In genomic region chr6:15299430-15300131, GRCh38 we compare ENCODE assay signal across 9 cellular contexts. TPM values are rescaled to one million over a fixed set of nuclear protein-coding genes. Genes with fewer than 3 reads are reported as not detected.
DNase-seq lines count a peak whose midpoint lies in the region; ATAC-seq and TF ChIP-seq lines count a peak whose summit lies in the region.
"Had no signal": no experiment of that assay in that cellular context is flagged by ENCODE, and none has a peak within 500 bp of the region (broad histone marks: within the 10 kb centered on the region; RNA-seq: fewer than 3 reads in every experiment).

No MANE protein-coding gene starts in this region.

- no peaks in the 10 kb centered on the region for H3K9me3 ChIP-seq in CD4-positive, alpha-beta memory T cell (ENCODE audit: control insufficient read depth in 1 of 2, low read length in 2 of 2)
- no peaks in the 10 kb centered on the region for H3K9me3 ChIP-seq in suprapubic skin

- peaks cover 75% of the 10 kb centered on the region for H3K4me1 ChIP-seq in CD4-positive, alpha-beta memory T cell (ENCODE audit: insufficient read depth, low read length)
- H3K4me1 ChIP-seq in suprapubic skin: peaks cover 35% of the 10 kb centered on the region

- no peak for TF ChIP-seq EP300 in suprapubic skin (IDR thresholded peaks at IDR 0.05)

- peaks cover 0 to 11% of the 10 kb centered on the region in 2 donors for H3K36me3 Mint-ChIP-seq in CD4-positive, alpha-beta memory T cell

- peak overlapping the region in 6 of 7 donors; percentile 7 to 68 (median 62) for H3K27ac Mint-ChIP-seq in CD4-positive, alpha-beta memory T cell

- TF ChIP-seq CTCF in fibroblast of villous mesenchyme (IDR thresholded peaks at IDR 0.05; ENCODE audit: insufficient read depth, low read depth, low read length): no peak
- no peak for TF ChIP-seq CTCF in suprapubic skin (IDR thresholded peaks at IDR 0.05)

- no peak overlapping the region for H3K4me3 ChIP-seq in CD4-positive, alpha-beta memory T cell (ENCODE audit: low read length in 2 of 2)
- H3K4me3 ChIP-seq in fibroblast of villous mesenchyme (ENCODE audit: low read depth, low read length) (no peak overlapping the region), suprapubic skin (no peak overlapping the region)
- H3K4me3 ChIP-seq: dorsolateral prefrontal cortex had no signal

- H3K9me3 Mint-ChIP-seq in CD4-positive, alpha-beta memory T cell: peaks cover 0 to 1% (median 0%) of the 10 kb centered on the region in 8 donors

- H3K27me3 Mint-ChIP-seq in CD4-positive, alpha-beta memory T cell: no peaks in the 10 kb centered on the region

- ATAC-seq in GM19351 (IDR thresholded peaks at IDR 0.05; ENCODE audit: unreplicated experiment) (peak; percentile 79), HG03139 (IDR thresholded peaks at IDR 0.05; ENCODE audit: unreplicated experiment) (peak; percentile 66)

- 81% methylated on average over 8 of the region's 8 CpGs for WGBS in suprapubic skin

- POLR2A ChIA-PET in CD4-positive, alpha-beta memory T cell (lab: Charles Lee; ENCODE audit: partially characterized antibody): interaction anchor here (1.2 kb wide), 1 partner anchor 846 kb away, joined by 3 read pairs; no protein-coding TSS in a partner anchor

- no peak overlapping the region for H3K27ac ChIP-seq in CD4-positive, alpha-beta memory T cell (ENCODE audit: low read depth, low read length)
- no peak overlapping the region for H3K27ac ChIP-seq in suprapubic skin

- CTCF ChIA-PET in CD4-positive, alpha-beta memory T cell (lab: Charles Lee; ENCODE audit: partially characterized antibody): no interaction called here

- no peaks in the 10 kb centered on the region for H3K27me3 ChIP-seq in CD4-positive, alpha-beta memory T cell (ENCODE audit: insufficient read depth, low read length)
- no peaks in the 10 kb centered on the region for H3K27me3 ChIP-seq in suprapubic skin
- H3K27me3 ChIP-seq: dorsolateral prefrontal cortex had no signal

- intact Hi-C loops in CD4-positive, alpha-beta memory T cell (cut with micrococcal nuclease): loop anchor here (10.0 kb wide), 1 partner anchor 55 kb away; the partner anchor contains the start of gene JARID2

- peak in 1 of 5 donors; percentile 49 for DNase-seq in CD4-positive, alpha-beta memory T cell
- DNase-seq in SKM-1 (lab: John Stamatoyannopoulos, UW; ENCODE audit: unreplicated experiment) (peak; percentile 93), fibroblast of villous mesenchyme (ENCODE audit: low read depth) (peak; percentile 85), iPS-NIHi7 (ENCODE audit: extremely low spot score) (no peak), suprapubic skin (ENCODE audit: low spot score in 2 of 2) (no peak)
- DNase-seq in stimulated activated CD8-positive, alpha-beta memory T cell treated with anti-CD3 and anti-CD28 coated beads, Interleukin-2, amount 100 ng/mL, for 48 hours (ENCODE audit: low read depth in 2 of 2): peak; percentile 50 to 57

- TF ChIP-seq POLR2A in suprapubic skin (IDR thresholded peaks at IDR 0.05): no peak

- peaks cover 54 to 81% (median 68%) of the 10 kb centered on the region in 4 donors for H3K4me1 Mint-ChIP-seq in CD4-positive, alpha-beta memory T cell

- peak overlapping the region in 7 of 8 donors; percentile 1 to 66 (median 44) for H3K4me3 Mint-ChIP-seq in CD4-positive, alpha-beta memory T cell

- no peaks in the 10 kb centered on the region for H3K36me3 ChIP-seq in CD4-positive, alpha-beta memory T cell (ENCODE audit: insufficient read depth, low read length)
- no peaks in the 10 kb centered on the region for H3K36me3 ChIP-seq in suprapubic skin

RNA-seq across cellular contexts. Expression of gene JARID2, which starts 53.7 kb away (rescaled TPM):
- total RNA-seq in CD4-positive, alpha-beta memory T cell: 10 to 100 TPM; 20.2 to 21.6 TPM
- 10 to 100 TPM in 1 of 2 donors, 1 to 10 TPM in 1; 2.4 to 11.7 TPM for polyA plus RNA-seq in CD4-positive, alpha-beta memory T cell
- 8.7 and 9.1 TPM in 2 replicates for total RNA-seq in fibroblast of villous mesenchyme
- 10 to 100 TPM; 20.0 to 29.4 (median 23.9) TPM for total RNA-seq in suprapubic skin

Comparison
In these comparisons a context has a peak if more than half of its experiments do, and no peak if none do; other contexts are left out.
1. DNase-seq: peak in SKM-1 (single experiment), fibroblast of villous mesenchyme (single experiment) and stimulated activated CD8-positive, alpha-beta memory T cell treated with anti-CD3 and anti-CD28 coated beads, Interleukin-2, amount 100 ng/mL, for 48 hours (2 of 2); none in iPS-NIHi7 (single experiment) and suprapubic skin (0 of 2).